Comparison of ENCODE assay signal across 9 cellular contexts in the genomic region with DNA sequence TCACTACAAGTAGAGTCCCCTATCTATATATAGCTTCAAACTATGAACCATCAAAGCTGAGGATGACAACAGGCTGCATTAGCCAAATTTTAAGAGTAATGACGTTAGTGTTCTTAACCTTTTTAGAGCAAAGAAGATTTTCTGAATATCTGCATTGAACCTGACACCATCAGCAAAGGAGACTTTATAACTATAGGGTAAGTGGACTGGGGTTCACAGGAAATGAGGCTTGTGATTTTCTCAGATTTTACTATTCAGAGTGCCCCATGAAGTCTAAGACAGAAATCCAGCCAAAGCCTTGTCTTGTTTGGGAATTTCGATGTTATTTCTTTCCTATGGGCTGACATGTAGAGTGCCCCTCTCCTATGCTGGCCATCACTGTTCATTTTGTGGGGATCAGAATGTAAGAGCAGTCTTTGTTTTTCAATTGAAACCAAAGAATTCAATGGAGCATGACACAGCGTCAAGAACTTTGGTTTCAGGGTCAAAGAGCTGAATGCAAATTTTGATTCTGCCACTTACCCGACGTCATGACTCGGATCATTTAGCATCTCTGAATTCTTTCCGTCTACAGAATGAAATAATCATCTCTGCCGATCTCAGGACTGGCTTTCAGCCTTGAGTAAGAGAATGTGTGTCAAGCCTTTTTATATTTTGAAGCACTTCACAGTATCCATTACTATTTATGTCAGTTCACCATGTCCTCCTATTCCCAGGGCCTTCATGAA.
DNase-seq lines count a peak whose midpoint lies in the region; ATAC-seq lines count a peak whose summit lies in the region.
"Had no signal": no experiment of that assay in that cellular context is flagged by ENCODE, and none has a peak within 500 bp of the region (broad histone marks: within the 10 kb centered on the region; RNA-seq: fewer than 3 reads in every experiment).

No MANE protein-coding gene starts in this region.

- peaks cover 16% of the 10 kb centered on the region for H3K4me1 ChIP-seq in iPS-18a (ENCODE audit: control insufficient read depth, low read depth, low read length)
- H3K4me1 ChIP-seq: foreskin keratinocyte had no signal

- DNase-seq in ACHN: peak; percentile 30
- no peak for DNase-seq in GM19238 (ENCODE audit: insufficient read length, low spot score)
- no peak for DNase-seq in stimulated activated CD4-positive, alpha-beta T cell treated with anti-CD3 and anti-CD28 coated beads, Interleukin-12 subunit alpha, Interleukin-12 subunit beta, amount 100 ng/mL, for 4 hours
- DNase-seq in NCI-H748 treated with DMSO at 0.1 percent for 48 hours (lab: John Stamatoyannopoulos, UW): no peak
- DNase-seq in cerebellar nuclear complex (lab: John Stamatoyannopoulos, UW): no peak

- in situ Hi-C loops in ACHN (cut with HindIII; ENCODE audit: low pct_ligation_motif_present, low pct_unique_long_range_greater_than_20kb, low sequenced_read_pairs): no loop called here

- ATAC-seq in GM19463 (IDR thresholded peaks at IDR 0.05; ENCODE audit: unreplicated experiment) (peak; percentile 69), HG03520 (IDR thresholded peaks at IDR 0.05; ENCODE audit: unreplicated experiment) (peak; percentile 54)

- no peak overlapping the region for H3K4me3 ChIP-seq in iPS-18a (ENCODE audit: low read length)

- no peak overlapping the region for H3K9ac ChIP-seq in iPS-18a (ENCODE audit: low read length)

- H3K36me3 ChIP-seq in iPS-18a (ENCODE audit: control insufficient read depth, low read depth, low read length): peaks cover 5% of the 10 kb centered on the region

- peak overlapping the region; percentile 15 for H3K27ac ChIP-seq in iPS-18a (ENCODE audit: low read length)
- H3K27ac ChIP-seq: foreskin keratinocyte had no signal

- H3K9me3 ChIP-seq in iPS-18a (ENCODE audit: control insufficient read depth, low read depth, low read length): no peaks in the 10 kb centered on the region

- H3K27me3 ChIP-seq in iPS-18a (ENCODE audit: control insufficient read depth, insufficient read depth, low read length): no peaks in the 10 kb centered on the region
- H3K27me3 ChIP-seq: foreskin keratinocyte had no signal
